Comparison of ENCODE assay signal across 11 cellular contexts in the genomic region with DNA sequence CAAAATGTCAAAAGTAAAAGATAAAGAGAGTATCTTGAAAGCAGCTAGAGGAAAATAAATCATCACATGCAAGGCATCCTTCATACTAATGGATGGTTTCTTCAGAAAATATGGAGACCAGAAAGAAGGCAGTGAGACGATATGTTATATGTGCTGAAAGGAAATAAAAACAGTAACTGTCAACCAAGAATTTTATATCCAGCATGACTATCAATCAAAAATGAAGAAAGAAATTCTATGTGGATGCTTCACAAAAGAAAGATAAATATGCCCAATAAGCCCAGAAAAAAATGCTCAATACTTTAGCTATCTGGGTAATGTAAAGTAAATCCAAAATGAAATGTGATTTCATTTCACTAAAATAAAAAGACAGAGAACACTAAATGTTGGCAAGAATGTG.
"Had no signal": no experiment of that assay in that cellular context is flagged by ENCODE, and none has a peak within 500 bp of the region (broad histone marks: within the 10 kb centered on the region; RNA-seq: fewer than 3 reads in every experiment).

No MANE protein-coding gene starts in this region.

- H3K9me3 ChIP-seq: HAP-1 had no signal

- FAIRE-seq: H1, H54 had no signal

- H3K36me3 ChIP-seq: HAP-1 had no signal

- H3K4me1 ChIP-seq: HAP-1 had no signal

- H3K4me3 ChIP-seq: GM23248, GM23338, HAP-1 had no signal

- H3K4me2 ChIP-seq: GM23338 had no signal

- H2AFZ ChIP-seq: GM23248, GM23338 had no signal

- DNase-seq: GM23248, GOT3, H7, H9, HCEC 1CT, HFFc6 had no signal

- H3K9ac ChIP-seq: GM23248 had no signal

- H3K27ac ChIP-seq: GM23248 had no signal

- ATAC-seq: GM23338, HCT116 had no signal
